In genomic region chr9:30504502-30504905, GRCh38 we compare ENCODE assay signal across 27 cellular contexts.
DNase-seq lines count a peak whose midpoint lies in the region; ATAC-seq, FAIRE-seq and TF ChIP-seq lines count a peak whose summit lies in the region.
"Had no signal": no experiment of that assay in that cellular context is flagged by ENCODE, and none has a peak within 500 bp of the region (broad histone marks: within the 10 kb centered on the region; RNA-seq: fewer than 3 reads in every experiment).

No MANE protein-coding gene starts in this region.

- H3K27me3 ChIP-seq in BE2C (no peaks in the 10 kb centered on the region), astrocyte (ENCODE audit: insufficient read depth, low read length) (no peaks in the 10 kb centered on the region)
- H3K27me3 ChIP-seq: MG63 had no signal

- H3K27ac Mint-ChIP-seq in astrocyte (ENCODE audit: unreplicated experiment) (no peak overlapping the region), MCF 10A (ENCODE audit: low read depth, unreplicated experiment) (no peak overlapping the region)
- H3K27ac Mint-ChIP-seq in naive thymus-derived CD8-positive, alpha-beta T cell, result no peak overlapping the region
- H3K27ac Mint-ChIP-seq: H9 had no signal

- TF ChIP-seq CTCF in BE2C (IDR thresholded peaks at IDR 0.05; ENCODE audit: low read depth, low read length) (no peak), astrocyte (IDR thresholded peaks at IDR 0.05; ENCODE audit: insufficient read depth, low read depth, low read length) (no peak), MCF 10A (IDR thresholded peaks at IDR 0.05; ENCODE audit: unreplicated experiment) (no peak), coronary artery (IDR thresholded peaks at IDR 0.05) (no peak)

- no peak for FAIRE-seq in astrocyte (lab: Jason Lieb, UNC)
- FAIRE-seq: GM18507, HTR-8/SVneo, K562 had no signal

- H3K36me3 ChIP-seq in BE2C, result no peaks in the 10 kb centered on the region
- no peaks in the 10 kb centered on the region for H3K36me3 ChIP-seq in astrocyte (ENCODE audit: insufficient read depth, low read length)
- H3K36me3 ChIP-seq: MG63 had no signal

- H4K20me1 ChIP-seq in astrocyte (ENCODE audit: insufficient read depth, low read length), result no peaks in the 10 kb centered on the region

- H3K4me2 ChIP-seq in astrocyte (ENCODE audit: low read length), result no peak overlapping the region

- H3K27me3 Mint-ChIP-seq in astrocyte (ENCODE audit: low read depth, unreplicated experiment), result no peaks in the 10 kb centered on the region
- H3K27me3 Mint-ChIP-seq in naive thymus-derived CD8-positive, alpha-beta T cell, result no peaks in the 10 kb centered on the region
- H3K27me3 Mint-ChIP-seq in MCF 10A (ENCODE audit: insufficient read depth, unreplicated experiment), result no peaks in the 10 kb centered on the region

- H3K9me3 Mint-ChIP-seq in astrocyte (ENCODE audit: unreplicated experiment) (no peaks in the 10 kb centered on the region), MCF 10A (ENCODE audit: unreplicated experiment) (no peaks in the 10 kb centered on the region)
- peaks cover 0 to 4% (median 0%) of the 10 kb centered on the region in 9 donors for H3K9me3 Mint-ChIP-seq in naive thymus-derived CD8-positive, alpha-beta T cell
- H3K9me3 Mint-ChIP-seq: H9 had no signal

- BruUV-seq in MCF 10A (replicated peaks; lab: Mats Ljungman, UMichigan), result no TSS peak

- intact Hi-C loops in MCF 10A (cut with micrococcal nuclease), result no loop called here

- POLR2A ChIA-PET in naive thymus-derived CD8-positive, alpha-beta T cell (lab: Charles Lee), result no interaction called here
- POLR2A ChIA-PET in MCF 10A (lab: Yijun Ruan, JAX), result no interaction called here

- CTCF ChIA-PET in MCF 10A (lab: Yijun Ruan, JAX), result interaction anchor here (0.7 kb wide), 1 partner anchor 461 kb away, joined by 3 read pairs; no protein-coding TSS in a partner anchor

- H3K9me3 ChIP-seq in BE2C (no peaks in the 10 kb centered on the region), astrocyte (ENCODE audit: insufficient read depth, low read depth, low read length) (no peaks in the 10 kb centered on the region)
- H3K9me3 ChIP-seq: MG63 had no signal

- H3K9ac ChIP-seq in astrocyte (ENCODE audit: low read length), result no peak overlapping the region
- H3K9ac ChIP-seq: GM23248 had no signal

- DNase-seq in BE2C (peak; percentile 51), NCI-H226 (peak; percentile 42), astrocyte (ENCODE audit: low read depth) (peak; percentile 2), kidney glomerular epithelial cell (lab: John Stamatoyannopoulos, UW) (peak; percentile 24), MCF 10A (ENCODE audit: unreplicated experiment) (no peak), coronary artery (ENCODE audit: low spot score) (no peak), dermis blood vessel endothelial cell (no peak)
- DNase-seq in naive thymus-derived CD8-positive, alpha-beta T cell, result no peak
- DNase-seq: ACHN, DMS153, DND-41, GM23248, H9, Kasumi-1, MG63, NCI-H1105 treated with DMSO at 0.1 percent for 48 hours, NCI-H146, NCI-H1930, NCI-H2107, NCI-H446, NCI-H526 treated with DMSO at 0.1 percent for 48 hours, RPMI8226, SHP77 had no signal

- no peak overlapping the region for H2AFZ ChIP-seq in astrocyte (ENCODE audit: low read depth, low read length)
- H2AFZ ChIP-seq: GM23248 had no signal

- H3K4me1 Mint-ChIP-seq in astrocyte (ENCODE audit: low read depth, unreplicated experiment) (peaks cover 4% of the 10 kb centered on the region), MCF 10A (ENCODE audit: insufficient read depth, unreplicated experiment) (no peaks in the 10 kb centered on the region)
- H3K4me1 Mint-ChIP-seq in naive thymus-derived CD8-positive, alpha-beta T cell, result no peaks in the 10 kb centered on the region
- H3K4me1 Mint-ChIP-seq: H9 had no signal

- H3K4me1 ChIP-seq in BE2C (peaks cover 7% of the 10 kb centered on the region), astrocyte (ENCODE audit: insufficient read depth, low read length) (no peaks in the 10 kb centered on the region)

- H3K36me3 Mint-ChIP-seq in astrocyte (ENCODE audit: low read depth, unreplicated experiment), result no peaks in the 10 kb centered on the region
- H3K36me3 Mint-ChIP-seq in naive thymus-derived CD8-positive, alpha-beta T cell, result no peaks in the 10 kb centered on the region
- H3K36me3 Mint-ChIP-seq in MCF 10A (ENCODE audit: insufficient read depth, unreplicated experiment), result no peaks in the 10 kb centered on the region

- H3K79me2 ChIP-seq in astrocyte (ENCODE audit: insufficient read depth, low read length), result no peaks in the 10 kb centered on the region

- H3K4me3 Mint-ChIP-seq in astrocyte (ENCODE audit: unreplicated experiment), result no peak overlapping the region
- no peak overlapping the region for H3K4me3 Mint-ChIP-seq in naive thymus-derived CD8-positive, alpha-beta T cell
- H3K4me3 Mint-ChIP-seq in MCF 10A (ENCODE audit: unreplicated experiment), result no peak overlapping the region
- H3K4me3 Mint-ChIP-seq: H9 had no signal

- H3K27ac ChIP-seq in astrocyte (ENCODE audit: low read depth, low read length), result no peak overlapping the region
- no peak overlapping the region for H3K27ac ChIP-seq in coronary artery
- H3K27ac ChIP-seq: 22Rv1, GM23248 had no signal

- ATAC-seq in naive thymus-derived CD8-positive, alpha-beta T cell, result no peak
- ATAC-seq: K562 had no signal

- H3K4me3 ChIP-seq in BE2C (ENCODE audit: low read depth, low read length) (no peak overlapping the region), astrocyte (ENCODE audit: insufficient read depth, low read depth, low read length) (no peak overlapping the region), coronary artery (no peak overlapping the region)
- H3K4me3 ChIP-seq: GM23248, K562, MG63 had no signal

Comparison
In these comparisons a context has a peak if more than half of its experiments do, and no peak if none do; other contexts are left out.
1. DNase-seq: peak in BE2C (single experiment), NCI-H226 (single experiment), astrocyte (single experiment) and kidney glomerular epithelial cell (single experiment); none in naive thymus-derived CD8-positive, alpha-beta T cell (0 of 10), MCF 10A (single experiment), coronary artery (single experiment) and dermis blood vessel endothelial cell (single experiment).